Comparison of ENCODE assay signal across 22 cellular contexts in the genomic region with DNA sequence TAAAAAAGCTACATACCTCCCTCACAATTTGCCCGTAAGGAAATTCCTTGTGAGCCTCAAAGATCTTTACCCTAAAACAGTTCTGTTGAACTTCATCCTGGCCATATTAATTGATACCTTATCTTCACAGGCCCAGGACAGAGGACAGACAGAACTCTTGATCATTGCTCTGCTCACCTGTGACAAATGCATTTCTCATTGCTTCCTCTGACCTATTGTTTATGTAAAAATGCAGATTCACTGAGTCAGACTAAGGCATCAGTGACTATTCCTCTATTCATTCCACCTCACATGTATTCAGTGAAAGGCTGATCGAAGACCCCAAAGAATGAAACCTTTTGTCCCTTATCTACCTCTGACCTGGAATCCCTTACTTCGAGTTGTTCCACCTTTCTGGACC.
DNase-seq lines count a peak whose midpoint lies in the region; ATAC-seq, FAIRE-seq and TF ChIP-seq lines count a peak whose summit lies in the region.
"Had no signal": no experiment of that assay in that cellular context is flagged by ENCODE, and none has a peak within 500 bp of the region (broad histone marks: within the 10 kb centered on the region; RNA-seq: fewer than 3 reads in every experiment).

No MANE protein-coding gene starts in this region.

- peaks cover 20% of the 10 kb centered on the region for H3K36me3 ChIP-seq in RWPE2 (ENCODE audit: low read depth)
- no peaks in the 10 kb centered on the region for H3K36me3 ChIP-seq in small intestine (ENCODE audit: control insufficient read depth in 2 of 2, insufficient read depth in 2 of 2, low read length in 2 of 2)
- H3K36me3 ChIP-seq: BE2C had no signal

- no peak overlapping the region for H3K27ac ChIP-seq in RWPE2 (ENCODE audit: poor library complexity, severe bottlenecking)
- no peak overlapping the region for H3K27ac ChIP-seq in small intestine (ENCODE audit: low read depth in 1 of 2, low read length in 1 of 2)
- H3K27ac ChIP-seq: HL-60 had no signal

- DNase-seq in HFFc6: no peak
- DNase-seq in RWPE2 (ENCODE audit: low spot score): no peak
- DNase-seq in epithelial cell of esophagus (ENCODE audit: low read depth): peak; percentile 61
- DNase-seq in small intestine: peak; percentile 26
- no peak for DNase-seq in T-helper 1 cell
- DNase-seq in GM19240 (ENCODE audit: insufficient read length, low spot score): no peak
- no peak for DNase-seq in NCI-H1417 (lab: John Stamatoyannopoulos, UW)
- DNase-seq: BE2C, DMS53, EL, H9, KG1, NCI-H1105, NCI-H1694, NCI-H2081, NCI-H2171, NCI-H345, NCI-H524, NCI-H774, SHP77 had no signal

- H3K4me1 Mint-ChIP-seq in HFFc6 (ENCODE audit: low read depth): peaks cover 33% of the 10 kb centered on the region
- H3K4me1 Mint-ChIP-seq: H9 had no signal

- no peak overlapping the region for H3K4me3 ChIP-seq in RWPE2 (ENCODE audit: severe bottlenecking)
- no peak overlapping the region for H3K4me3 ChIP-seq in epithelial cell of esophagus (ENCODE audit: low read length)
- H3K4me3 ChIP-seq in small intestine (ENCODE audit: low read depth in 1 of 2, low read length in 2 of 2): no peak overlapping the region

- H3K27me3 ChIP-seq in RWPE2 (ENCODE audit: insufficient read depth, poor library complexity, severe bottlenecking) (no peaks in the 10 kb centered on the region), small intestine (ENCODE audit: control insufficient read depth in 2 of 2, insufficient read depth in 2 of 2, low read length in 2 of 2) (no peaks in the 10 kb centered on the region)
- H3K27me3 ChIP-seq: BE2C had no signal

- H3K9me3 Mint-ChIP-seq in HFFc6: peaks cover 9% of the 10 kb centered on the region

- FAIRE-seq in small intestine (lab: Jason Lieb, UNC): no peak
- FAIRE-seq: D721Med had no signal

- 78 to 91% (median 85%) methylated on average over 3 of the region's 3 CpGs for WGBS in small intestine, 3 donors

- H3K27me3 Mint-ChIP-seq in HFFc6 (ENCODE audit: insufficient read depth): peaks cover 2% of the 10 kb centered on the region; the same call in 1 of the 2 replicates

- H3K4me1 ChIP-seq in RWPE2 (ENCODE audit: insufficient read depth, poor library complexity, severe bottlenecking): no peaks in the 10 kb centered on the region
- peaks cover 0 to 2% of the 10 kb centered on the region in 2 donors for H3K4me1 ChIP-seq in small intestine (ENCODE audit: control insufficient read depth in 2 of 2, insufficient read depth in 1 of 2, low read depth in 1 of 2, low read length in 1 of 2)
- H3K4me1 ChIP-seq: BE2C had no signal

- H3K27ac Mint-ChIP-seq in HFFc6: peak overlapping the region; percentile 27; the same call in 1 of the 2 replicates
- H3K27ac Mint-ChIP-seq: H9 had no signal

- no peak for TF ChIP-seq CTCF in HFFc6 (IDR thresholded peaks at IDR 0.05)
- no peak for TF ChIP-seq CTCF in RWPE2 (IDR thresholded peaks at IDR 0.05; ENCODE audit: poor library complexity, severe bottlenecking)
- no peak for TF ChIP-seq CTCF in epithelial cell of esophagus (IDR thresholded peaks at IDR 0.05; ENCODE audit: insufficient read depth, low read depth, low read length, missing control alignments)

- peak; percentile 33; the same call in 1 of the 3 replicates for ATAC-seq in RWPE2 (ENCODE audit: low read depth)

- H3K36me3 Mint-ChIP-seq in HFFc6 (ENCODE audit: low read depth): peaks cover 50% of the 10 kb centered on the region

- H3K4me3 Mint-ChIP-seq in HFFc6: no peak overlapping the region; the same call in 1 of the 2 replicates
- H3K4me3 Mint-ChIP-seq: H9 had no signal

- H3K9me3 ChIP-seq in RWPE2 (ENCODE audit: severe bottlenecking) (no peaks in the 10 kb centered on the region), small intestine (ENCODE audit: control insufficient read depth, low read depth) (no peaks in the 10 kb centered on the region)
- H3K9me3 ChIP-seq: BE2C had no signal

Comparison
In these comparisons a context has a peak if more than half of its experiments do, and no peak if none do; other contexts are left out.
1. DNase-seq: peak in epithelial cell of esophagus (single experiment) and small intestine (single experiment); none in HFFc6 (single experiment), RWPE2 (single experiment), T-helper 1 cell (0 of 5), GM19240 (single experiment) and NCI-H1417 (0 of 3).